10 cellular contexts compared by ENCODE assay signal in genomic region chr7:124992881-124993562, GRCh38.
DNase-seq lines count a peak whose midpoint lies in the region; ATAC-seq and TF ChIP-seq lines count a peak whose summit lies in the region.
"Had no signal": no experiment of that assay in that cellular context is flagged by ENCODE, and none has a peak within 500 bp of the region (broad histone marks: within the 10 kb centered on the region; RNA-seq: fewer than 3 reads in every experiment).

No MANE protein-coding gene starts in this region.

- peak; percentile 74 to 78 for ATAC-seq in right cardiac atrium
- ATAC-seq in aorta (ENCODE audit: low FRiP score): peak; percentile 73

- H3K36me3 ChIP-seq in left ventricle myocardium inferior (no peaks in the 10 kb centered on the region), adipocyte (ENCODE audit: control insufficient read depth, insufficient read depth, low read length, severe bottlenecking) (no peaks in the 10 kb centered on the region), aorta (ENCODE audit: control insufficient read depth in 1 of 2, insufficient read depth in 2 of 2, low read length in 1 of 2) (no peaks in the 10 kb centered on the region)

- peak overlapping the region; percentile 74 for H3K9ac ChIP-seq in adipocyte (ENCODE audit: low read length)

- intact Hi-C loops in right cardiac atrium (cut with DNase I) (no loop called here), left ventricle myocardium inferior (cut with micrococcal nuclease) (no loop called here), aorta (cut with DNase I) (loop anchor here in 1 of 2 donors (10.0 kb wide), 1 partner anchor 68 kb away; the partner anchor contains the start of gene POT1)

- H3K4me1 ChIP-seq in right cardiac atrium (ENCODE audit: control insufficient read depth, insufficient read depth, low read length): no peaks in the 10 kb centered on the region
- peaks cover 6% of the 10 kb centered on the region for H3K4me1 ChIP-seq in left ventricle myocardium inferior
- peaks cover 23% of the 10 kb centered on the region for H3K4me1 ChIP-seq in adipocyte (ENCODE audit: control insufficient read depth, insufficient read depth, low read length)
- H3K4me1 ChIP-seq in aorta (ENCODE audit: control insufficient read depth in 1 of 2, insufficient read depth in 2 of 2, low read length in 2 of 2): peaks cover 0 to 3% of the 10 kb centered on the region in 2 donors

- no peak overlapping the region for H3K27ac ChIP-seq in right cardiac atrium (ENCODE audit: low read length)
- no peak overlapping the region for H3K27ac ChIP-seq in left ventricle myocardium inferior (replicated peaks)
- H3K27ac ChIP-seq in aorta (ENCODE audit: low read depth in 1 of 2, low read length in 2 of 2): peak overlapping the region in 1 of 2 donors; percentile 68
- no peak overlapping the region for H3K27ac ChIP-seq in caudate nucleus (ENCODE audit: low read depth, low read length)

- H3K4me3 ChIP-seq in right cardiac atrium (ENCODE audit: low read length) (no peak overlapping the region), left ventricle myocardium inferior (no peak overlapping the region), adipocyte (ENCODE audit: low read length) (peak overlapping the region; percentile 71), aorta (ENCODE audit: low read length in 2 of 2) (no peak overlapping the region)

- H3K9me3 ChIP-seq in right cardiac atrium (ENCODE audit: control insufficient read depth, low read length) (no peaks in the 10 kb centered on the region), left ventricle myocardium inferior (replicated peaks) (no peaks in the 10 kb centered on the region), adipocyte (ENCODE audit: control insufficient read depth, low read length) (no peaks in the 10 kb centered on the region), aorta (ENCODE audit: control insufficient read depth, low read length) (no peaks in the 10 kb centered on the region)

- 62% methylated on average over 4 of the region's 4 CpGs for WGBS in right cardiac atrium
- 30 to 39% methylated on average over 4 of the region's 4 CpGs for WGBS in aorta, 2 donors

- TF ChIP-seq CTCF in left ventricle myocardium inferior (IDR thresholded peaks at IDR 0.05; ENCODE audit: borderline replicate concordance): no peak

- DNase-seq in right cardiac atrium: peak in 1 of 3 donors; percentile 34
- DNase-seq in left ventricle myocardium inferior: no peak
- DNase-seq in adipocyte (ENCODE audit: low read depth): peak; percentile 89
- DNase-seq in hepatic stellate cell (ENCODE audit: low spot score): peak; percentile 63
- DNase-seq in aorta: peak; percentile 58 to 77
- DNase-seq in caudate nucleus (lab: John Stamatoyannopoulos, UW): no peak
- no peak for DNase-seq in NCI-H2081 treated with DMSO at 0.1 percent for 48 hours (lab: John Stamatoyannopoulos, UW)
- no peak for DNase-seq in Ammon's horn (ENCODE audit: low spot score)
- DNase-seq: activated naive CD4-positive, alpha-beta T cell treated with Interleukin-2 at 50 U/mL for 16 hours; stimulated activated CD4-positive, alpha-beta T cell treated with anti-CD3 and anti-CD28 coated beads, Interleukin-4, amount 100 ng/mL, for 24 hours had no signal

- H3K27me3 ChIP-seq in right cardiac atrium (ENCODE audit: control insufficient read depth, insufficient read depth): no peaks in the 10 kb centered on the region
- no peaks in the 10 kb centered on the region for H3K27me3 ChIP-seq in left ventricle myocardium inferior (ENCODE audit: low read depth)
- H3K27me3 ChIP-seq in adipocyte (replicated peaks; ENCODE audit: control insufficient read depth, insufficient read depth, low read length): no peaks in the 10 kb centered on the region
- H3K27me3 ChIP-seq in aorta (ENCODE audit: control insufficient read depth in 1 of 2, insufficient read depth in 2 of 2, low read length in 1 of 2): no peaks in the 10 kb centered on the region

Comparison
In these comparisons a context has a peak if more than half of its experiments do, and no peak if none do; other contexts are left out.
1. DNase-seq: peak in adipocyte (single experiment), hepatic stellate cell (single experiment) and aorta (2 of 2); none in left ventricle myocardium inferior (single experiment), caudate nucleus (0 of 61), NCI-H2081 treated with DMSO at 0.1 percent for 48 hours (single experiment) and Ammon's horn (single experiment).